ENCODE assay signal across 9 cellular contexts in the genomic region with DNA sequence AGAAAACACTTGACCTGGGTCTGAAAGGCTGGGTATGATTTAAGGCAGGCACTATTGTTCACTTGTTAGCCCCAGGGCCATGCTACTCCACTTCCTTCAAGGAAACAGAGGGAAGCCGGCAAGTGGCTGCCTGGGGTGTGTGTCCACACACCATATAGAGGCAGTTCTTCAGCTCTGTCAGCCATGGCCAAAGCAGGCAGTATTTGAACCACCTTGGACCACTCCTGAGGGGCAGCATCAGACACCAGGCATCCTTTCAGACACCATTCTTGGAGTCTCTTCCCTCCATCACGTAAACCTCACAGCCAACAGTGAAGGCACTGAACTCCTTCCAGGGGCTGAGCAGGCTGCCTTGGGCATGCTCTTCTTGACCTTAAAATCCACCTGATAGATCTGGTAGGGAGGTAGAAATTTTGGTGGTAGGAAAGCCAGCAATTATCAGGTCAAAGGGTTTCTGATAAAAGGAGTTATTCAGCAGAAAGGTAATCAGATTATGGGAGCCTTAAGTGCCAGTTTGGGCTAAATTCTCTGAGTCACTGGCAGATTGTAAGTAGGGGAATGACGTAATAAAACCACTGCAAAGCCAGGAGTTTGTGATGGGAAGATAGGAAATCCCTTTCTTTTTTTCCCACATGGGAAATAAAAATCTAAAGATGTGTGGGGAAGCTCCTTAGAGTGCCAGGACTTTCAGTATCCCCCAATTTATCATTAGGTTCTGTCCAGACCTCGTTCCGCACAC. TPM values are rescaled to one million over a fixed set of nuclear protein-coding genes. Genes with fewer than 3 reads are reported as not detected.
DNase-seq lines count a peak whose midpoint lies in the region; ATAC-seq and TF ChIP-seq lines count a peak whose summit lies in the region.
"Had no signal": no experiment of that assay in that cellular context is flagged by ENCODE, and none has a peak within 500 bp of the region (broad histone marks: within the 10 kb centered on the region; RNA-seq: fewer than 3 reads in every experiment).

No MANE protein-coding gene starts in this region.

- peaks cover 94% of the 10 kb centered on the region for H3K4me1 Mint-ChIP-seq in activated CD4-positive, alpha-beta T cell treated with anti-CD3 and anti-CD28 coated beads, Interleukin-2, amount 10 ng/mL, durations not matched to agents 7 days and 5 days

- CTCF ChIA-PET in activated CD4-positive, alpha-beta T cell treated with anti-CD3 and anti-CD28 coated beads, Interleukin-2, amount 10 ng/mL, durations not matched to agents 7 days and 5 days (lab: Charles Lee), result interaction anchor here (1.0 kb wide), 1 partner anchor 10 kb away, joined by 6 read pairs; no protein-coding TSS in a partner anchor

- H3K36me3 ChIP-seq in thoracic aorta, result peaks cover 8% of the 10 kb centered on the region

- peaks cover 77 to 98% of the 10 kb centered on the region in 2 donors for H3K4me1 ChIP-seq in thoracic aorta (ENCODE audit: control insufficient read depth in 1 of 2, low read depth in 2 of 2)

- no peaks in the 10 kb centered on the region for H3K9me3 Mint-ChIP-seq in activated CD4-positive, alpha-beta T cell treated with anti-CD3 and anti-CD28 coated beads, Interleukin-2, amount 10 ng/mL, durations not matched to agents 7 days and 5 days
- H3K9me3 Mint-ChIP-seq in activated naive CD4-positive, alpha-beta T cell treated with anti-CD3 and anti-CD28 coated beads, Interleukin-2, amount 50 U/mL, for 72 hours, result peaks cover 0 to 3% of the 10 kb centered on the region in 2 donors

- no peak for DNase-seq in activated CD4-positive, alpha-beta T cell treated with anti-CD3 and anti-CD28 coated beads, Interleukin-2, amount 10 ng/mL, durations not matched to agents 7 days and 5 days
- DNase-seq in activated CD4-positive, alpha-beta T cell treated with anti-CD3 and anti-CD28 coated beads, Interleukin-2, amount 50 U/mL, for 1 hour, result no peak
- no peak for DNase-seq in activated naive CD4-positive, alpha-beta T cell treated with anti-CD3 and anti-CD28 coated beads, Interleukin-2, amount 50 U/mL, for 72 hours (ENCODE audit: low spot score in 2 of 2)
- DNase-seq in islet precursor cell, result peak; percentile 70
- no peak for DNase-seq in thoracic aorta (ENCODE audit: low spot score)
- no peak for DNase-seq in central memory CD4-positive, alpha-beta T cell
- DNase-seq: cortex of kidney had no signal

- H3K27me3 ChIP-seq in thoracic aorta (replicated peaks; ENCODE audit: insufficient read depth), result no peaks in the 10 kb centered on the region

- peaks cover 2% of the 10 kb centered on the region for H3K9me3 ChIP-seq in thoracic aorta

- POLR2A ChIA-PET in activated CD4-positive, alpha-beta T cell treated with anti-CD3 and anti-CD28 coated beads, Interleukin-2, amount 10 ng/mL, durations not matched to agents 7 days and 5 days (lab: Charles Lee), result no interaction called here

- H3K4me3 Mint-ChIP-seq in activated CD4-positive, alpha-beta T cell treated with anti-CD3 and anti-CD28 coated beads, Interleukin-2, amount 10 ng/mL, durations not matched to agents 7 days and 5 days, result no peak overlapping the region

- no peak for TF ChIP-seq CTCF in thoracic aorta (IDR thresholded peaks at IDR 0.05)

- no peaks in the 10 kb centered on the region for H3K27me3 Mint-ChIP-seq in activated CD4-positive, alpha-beta T cell treated with anti-CD3 and anti-CD28 coated beads, Interleukin-2, amount 10 ng/mL, durations not matched to agents 7 days and 5 days

- ATAC-seq in activated naive CD4-positive, alpha-beta T cell treated with anti-CD3 and anti-CD28 coated beads, Interleukin-2, amount 50 U/mL, for 72 hours, result no peak
- ATAC-seq in thoracic aorta (ENCODE audit: insufficient number of reproducible peaks, low FRiP score, low read depth), result no peak
- no peak for ATAC-seq in HG02852 (IDR thresholded peaks at IDR 0.05; ENCODE audit: unreplicated experiment)
- ATAC-seq in HG03039 (IDR thresholded peaks at IDR 0.05; ENCODE audit: unreplicated experiment), result no peak

- no peak overlapping the region for H3K4me3 ChIP-seq in thoracic aorta

- peak overlapping the region; percentile 78 for H3K27ac Mint-ChIP-seq in activated CD4-positive, alpha-beta T cell treated with anti-CD3 and anti-CD28 coated beads, Interleukin-2, amount 10 ng/mL, durations not matched to agents 7 days and 5 days
- peak overlapping the region; percentile 89 to 100 for H3K27ac Mint-ChIP-seq in activated naive CD4-positive, alpha-beta T cell treated with anti-CD3 and anti-CD28 coated beads, Interleukin-2, amount 50 U/mL, for 72 hours

- H3K36me3 Mint-ChIP-seq in activated CD4-positive, alpha-beta T cell treated with anti-CD3 and anti-CD28 coated beads, Interleukin-2, amount 10 ng/mL, durations not matched to agents 7 days and 5 days (ENCODE audit: low read depth), result peaks cover 72% of the 10 kb centered on the region
- H3K36me3 Mint-ChIP-seq in activated naive CD4-positive, alpha-beta T cell treated with anti-CD3 and anti-CD28 coated beads, Interleukin-2, amount 50 U/mL, for 72 hours, result peaks cover 20 to 49% of the 10 kb centered on the region in 2 donors

- H3K27ac ChIP-seq in thoracic aorta, result peak overlapping the region; percentile 60 to 71

RNA-seq across cellular contexts. Expression of gene TGFBR2, which starts 20.2 kb away (rescaled TPM):
- 10 to 100 TPM; 74.4 to 77.8 TPM for total RNA-seq in activated CD4-positive, alpha-beta T cell treated with anti-CD3 and anti-CD28 coated beads, Interleukin-2, amount 10 ng/mL, durations not matched to agents 7 days and 5 days
- total RNA-seq in activated naive CD4-positive, alpha-beta T cell treated with anti-CD3 and anti-CD28 coated beads, Interleukin-2, amount 50 U/mL, for 72 hours, result 10 to 100 TPM; 45.0 to 74.1 TPM
- total RNA-seq in thoracic aorta, result 100 to 1,000 TPM; 250 to 355 TPM
